8 cellular contexts compared by ENCODE assay signal in the genomic region with DNA sequence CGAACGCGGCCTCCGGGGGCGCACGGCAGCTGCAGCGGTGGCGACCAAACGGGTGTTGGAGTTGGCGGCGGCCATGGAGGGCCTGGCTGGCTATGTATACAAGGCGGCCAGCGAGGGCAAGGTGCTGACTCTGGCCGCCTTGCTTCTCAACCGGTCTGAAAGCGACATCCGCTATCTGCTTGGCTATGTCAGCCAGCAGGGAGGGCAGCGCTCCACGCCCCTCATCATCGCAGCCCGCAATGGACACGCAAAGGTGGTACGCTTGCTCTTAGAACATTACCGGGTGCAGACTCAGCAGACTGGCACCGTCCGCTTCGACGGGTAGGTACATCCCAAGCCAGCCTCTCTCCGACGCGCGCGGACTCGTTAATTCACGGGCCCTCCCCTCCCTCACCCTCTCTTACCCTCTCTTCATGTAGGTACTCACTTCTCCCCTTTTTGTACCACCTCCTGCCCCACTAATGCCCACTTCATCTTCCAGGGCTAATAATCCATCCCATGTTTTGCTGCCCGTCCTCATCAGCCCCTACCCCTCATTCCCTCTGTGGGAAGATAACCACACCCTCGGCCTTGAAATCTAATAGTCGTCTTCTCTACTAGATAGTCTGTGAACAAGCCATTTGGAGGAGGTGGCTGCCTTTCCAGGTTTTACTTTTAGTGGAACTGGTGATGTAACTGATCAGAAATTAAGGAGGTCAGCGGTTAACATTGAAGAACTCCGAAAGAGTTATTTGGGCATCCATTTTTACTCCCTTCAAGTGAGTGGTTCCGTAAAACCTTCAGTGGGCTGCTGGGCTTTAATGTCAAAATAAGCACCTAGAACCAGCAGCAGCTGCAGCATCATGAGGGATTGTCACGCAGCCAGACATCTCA. TPM values are rescaled to one million over a fixed set of nuclear protein-coding genes. Genes with fewer than 3 reads are reported as not detected.
DNase-seq lines count a peak whose midpoint lies in the region; ATAC-seq, FAIRE-seq and TF ChIP-seq lines count a peak whose summit lies in the region.

No MANE protein-coding gene starts in this region.

- peak overlapping the region; percentile 97 for H3K27ac Mint-ChIP-seq in activated CD4-positive, alpha-beta memory T cell treated with anti-CD3 and anti-CD28 coated beads for 36 hours

- H3K36me3 ChIP-seq in BE2C (peaks cover 8% of the 10 kb centered on the region; the same call in 1 of the 2 replicates), pancreas (no peaks in the 10 kb centered on the region)

- DNase-seq in BE2C (peak; percentile 82), NAMALWA (ENCODE audit: low spot score) (peak; percentile 62), fibroblast of pulmonary artery (ENCODE audit: low read depth) (no peak), pancreas (no peak), COLO829 (ENCODE audit: low spot score) (no peak)
- peak; percentile 81 for DNase-seq in activated CD4-positive, alpha-beta memory T cell treated with anti-CD3 and anti-CD28 coated beads for 36 hours

- ATAC-seq in GM18873 (IDR thresholded peaks at IDR 0.05; ENCODE audit: low FRiP score, unreplicated experiment) (peak; percentile 2), pancreas (peak in 3 of 4 donors; percentile 0 to 2 (median 0)), HG03457 (IDR thresholded peaks at IDR 0.05; ENCODE audit: unreplicated experiment) (no peak)

- no peaks in the 10 kb centered on the region for H3K27me3 ChIP-seq in BE2C
- no peaks in the 10 kb centered on the region for H3K27me3 ChIP-seq in pancreas

- peaks cover 18% of the 10 kb centered on the region for H3K36me3 Mint-ChIP-seq in activated CD4-positive, alpha-beta memory T cell treated with anti-CD3 and anti-CD28 coated beads for 36 hours

- POLR2A ChIA-PET in activated CD4-positive, alpha-beta memory T cell treated with anti-CD3 and anti-CD28 coated beads for 36 hours (lab: Charles Lee) = interaction anchor here (0.6 to 4.4 kb wide), 4 partner anchors 20 to 73 kb away, joined by 3 to 36 read pairs (median 10); a partner anchor contains a TSS

- TF ChIP-seq CTCF in BE2C (IDR thresholded peaks at IDR 0.05; ENCODE audit: low read depth, low read length) = peak; percentile 19; the same call in 1 of the 2 replicates
- TF ChIP-seq CTCF in fibroblast of pulmonary artery (IDR thresholded peaks at IDR 0.05; ENCODE audit: low read length, missing control alignments) = peak; percentile 30
- TF ChIP-seq CTCF in pancreas (IDR thresholded peaks at IDR 0.05) = peak in 1 of 4 donors; percentile 34

- no peaks in the 10 kb centered on the region for H3K27me3 Mint-ChIP-seq in activated CD4-positive, alpha-beta memory T cell treated with anti-CD3 and anti-CD28 coated beads for 36 hours

- H3K4me1 ChIP-seq in BE2C = no peaks in the 10 kb centered on the region
- peaks cover 6 to 44% (median 33%) of the 10 kb centered on the region in 3 donors for H3K4me1 ChIP-seq in pancreas

- H3K4me1 Mint-ChIP-seq in activated CD4-positive, alpha-beta memory T cell treated with anti-CD3 and anti-CD28 coated beads for 36 hours (ENCODE audit: low read depth) = peaks cover 54% of the 10 kb centered on the region

- H3K4me3 Mint-ChIP-seq in activated CD4-positive, alpha-beta memory T cell treated with anti-CD3 and anti-CD28 coated beads for 36 hours = peak overlapping the region; percentile 90

- no peak for FAIRE-seq in pancreas (lab: Jason Lieb, UNC)

- no peaks in the 10 kb centered on the region for H3K9me3 Mint-ChIP-seq in activated CD4-positive, alpha-beta memory T cell treated with anti-CD3 and anti-CD28 coated beads for 36 hours

- CTCF ChIA-PET in activated CD4-positive, alpha-beta memory T cell treated with anti-CD3 and anti-CD28 coated beads for 36 hours (lab: Charles Lee) = interaction anchor here (0.8 to 3.3 kb wide), 6 partner anchors 13 to 58 kb away, joined by 3 to 19 read pairs (median 6); a partner anchor contains a TSS

- peak overlapping the region; percentile 91 to 97 (median 94) for H3K27ac ChIP-seq in pancreas

- intact Hi-C loops in activated CD4-positive, alpha-beta memory T cell treated with anti-CD3 and anti-CD28 coated beads for 36 hours (cut with micrococcal nuclease) = loop anchor here (2.0 to 5.0 kb wide), 2 partner anchors 20 to 539 kb away; no protein-coding TSS in a partner anchor
- intact Hi-C loops in pancreas (cut with DNase I) = no loop called here

- peak overlapping the region; percentile 91 for H3K4me3 ChIP-seq in BE2C (ENCODE audit: low read depth, low read length)
- peak overlapping the region; percentile 92 for H3K4me3 ChIP-seq in fibroblast of pulmonary artery (replicated peaks; ENCODE audit: low read depth, low read length)
- H3K4me3 ChIP-seq in pancreas = peak overlapping the region; percentile 84 to 96 (median 92)

- WGBS in pancreas, 2 donors = 0 to 1% methylated on average over 42 of the region's 42 CpGs

- H3K9me3 ChIP-seq in BE2C (no peaks in the 10 kb centered on the region), pancreas (no peaks in the 10 kb centered on the region)

RNA-seq across cellular contexts. Expression of a gene that starts 1.0 kb away (rescaled TPM):
- 59.1 TPM for polyA plus RNA-seq in BE2C (2012; ENCODE audit: insufficient read depth, insufficient read length, low read depth)
- 10 to 100 TPM; 32.6 to 34.2 TPM for total RNA-seq in activated CD4-positive, alpha-beta memory T cell treated with anti-CD3 and anti-CD28 coated beads for 36 hours
- total RNA-seq in pancreas = 10 to 100 TPM in 5 of 6 donors, 1 to 10 TPM in 1; 7.7 to 25.4 (median 16.3) TPM
- polyA plus RNA-seq in pancreas = 1 to 10 TPM; 3.5 to 7.9 TPM

RNA-seq across cellular contexts. Expression of a gene that starts 49.1 kb away (rescaled TPM):
- polyA plus RNA-seq in BE2C (2012; ENCODE audit: insufficient read depth, insufficient read length, low read depth) = 68.7 TPM
- total RNA-seq in activated CD4-positive, alpha-beta memory T cell treated with anti-CD3 and anti-CD28 coated beads for 36 hours = 10 to 100 TPM; 32.9 to 34.2 TPM
- total RNA-seq in pancreas = 10 to 100 TPM; 10.6 to 18.1 (median 12.6) TPM
- 10 to 100 TPM; 15.7 to 23.3 TPM for polyA plus RNA-seq in pancreas

Comparison
In these comparisons a context has a peak if more than half of its experiments do, and no peak if none do; other contexts are left out.
1. DNase-seq: peak in BE2C (single experiment), NAMALWA (single experiment) and activated CD4-positive, alpha-beta memory T cell treated with anti-CD3 and anti-CD28 coated beads for 36 hours (single experiment); none in fibroblast of pulmonary artery (single experiment), pancreas (0 of 6) and COLO829 (single experiment).
2. Peak in every context shown above with its lines, with median percentiles within 50 percentile points of each other: H3K4me3 ChIP-seq.